ENCODE assay signal across 10 cellular contexts in genomic region chr7:26186364-26187311, GRCh38. TPM values are rescaled to one million over a fixed set of nuclear protein-coding genes. Genes with fewer than 3 reads are reported as not detected.
DNase-seq lines count a peak whose midpoint lies in the region; ATAC-seq and TF ChIP-seq lines count a peak whose summit lies in the region.
"Had no signal": no experiment of that assay in that cellular context is flagged by ENCODE, and none has a peak within 500 bp of the region (broad histone marks: within the 10 kb centered on the region; RNA-seq: fewer than 3 reads in every experiment).

No MANE protein-coding gene starts in this region.

- H3K9me3 ChIP-seq in HEK293 (ENCODE audit: control insufficient read depth, insufficient read depth, low read depth, low read length) (no peaks in the 10 kb centered on the region), testis (no peaks in the 10 kb centered on the region)

- 72 to 76% methylated on average over 5 of the region's 5 CpGs for WGBS in testis, 2 donors

- H3K4me3 Mint-ChIP-seq in Calu3 (ENCODE audit: low read depth, unreplicated experiment): no peak overlapping the region
- H3K4me3 Mint-ChIP-seq in activated CD4-positive, alpha-beta memory T cell treated with anti-CD3 and anti-CD28 coated beads for 36 hours: no peak overlapping the region
- no peak overlapping the region for H3K4me3 Mint-ChIP-seq in naive B cell

- TF ChIP-seq POLR2A in testis (IDR thresholded peaks at IDR 0.05): no peak

- H3K27ac ChIP-seq in HEK293 (ENCODE audit: extremely low read depth, low read depth, low read length) (no peak overlapping the region), testis (no peak overlapping the region)

- H3K36me3 ChIP-seq in HEK293 (ENCODE audit: control insufficient read depth in 2 of 2, insufficient read depth in 1 of 2, low read length in 2 of 2): peaks cover 28 to 39% of the 10 kb centered on the region in 2 experiments
- H3K36me3 ChIP-seq in testis (ENCODE audit: low read depth, missing control alignments): no peaks in the 10 kb centered on the region

- H3K4me3 ChIP-seq in HEK293 (ENCODE audit: low read depth, low read length): no peak overlapping the region
- H3K4me3 ChIP-seq in testis: no peak overlapping the region

- peak overlapping the region; percentile 41 for H3K27ac Mint-ChIP-seq in Calu3 (ENCODE audit: unreplicated experiment)
- H3K27ac Mint-ChIP-seq in activated CD4-positive, alpha-beta memory T cell treated with anti-CD3 and anti-CD28 coated beads for 36 hours: peak overlapping the region; percentile 81
- H3K27ac Mint-ChIP-seq in naive B cell: peak overlapping the region in 4 of 6 donors; percentile 47 to 91 (median 74)

- H3K27me3 ChIP-seq in testis: no peaks in the 10 kb centered on the region

- BruUV-seq in Calu3 (replicated peaks; lab: Mats Ljungman, UMichigan): no TSS peak

- H3K36me3 Mint-ChIP-seq in Calu3 (ENCODE audit: insufficient read depth, unreplicated experiment) (peaks cover 100% of the 10 kb centered on the region), naive B cell (peaks cover 8 to 27% of the 10 kb centered on the region in 2 donors)
- peaks cover 66% of the 10 kb centered on the region for H3K36me3 Mint-ChIP-seq in activated CD4-positive, alpha-beta memory T cell treated with anti-CD3 and anti-CD28 coated beads for 36 hours

- intact Hi-C loops in Calu3 (cut with micrococcal nuclease; ENCODE audit: unreplicated experiment): loop anchor here (5.0 kb wide), 1 partner anchor 356 kb away; no protein-coding TSS in a partner anchor
- intact Hi-C loops in activated CD4-positive, alpha-beta memory T cell treated with anti-CD3 and anti-CD28 coated beads for 36 hours (cut with micrococcal nuclease): no loop called here
- intact Hi-C loops in testis (cut with DNase I; ENCODE audit: low total_unique reads): no loop called here

- no peak for TF ChIP-seq CTCF in Calu3 (IDR thresholded peaks at IDR 0.05; ENCODE audit: unreplicated experiment)
- no peak for TF ChIP-seq CTCF in HEK293 (tag by site-specific recombination; IDR thresholded peaks at IDR 0.05)
- no peak for TF ChIP-seq CTCF in testis (IDR thresholded peaks at IDR 0.05)

- CTCF ChIA-PET in Calu3 (lab: Charles Lee): interaction anchor here (0.8 to 1.7 kb wide), 3 partner anchors 10 to 294 kb away, joined by 3 read pairs; no protein-coding TSS in a partner anchor
- CTCF ChIA-PET in HEK293 (lab: Yijun Ruan, JAX): interaction anchor here (0.6 to 0.8 kb wide), 2 partner anchors 96 to 294 kb away, joined by 3 to 4 read pairs; no protein-coding TSS in a partner anchor
- CTCF ChIA-PET in activated CD4-positive, alpha-beta memory T cell treated with anti-CD3 and anti-CD28 coated beads for 36 hours (lab: Charles Lee): interaction anchor here (0.9 to 3.5 kb wide), 5 partner anchors 16 to 183 kb away, joined by 3 to 22 read pairs (median 8); no protein-coding TSS in a partner anchor

- H3K4me1 Mint-ChIP-seq in Calu3 (ENCODE audit: low read depth, unreplicated experiment) (peaks cover 71% of the 10 kb centered on the region), naive B cell (peaks cover 43 to 58% (median 52%) of the 10 kb centered on the region in 3 donors)
- peaks cover 63% of the 10 kb centered on the region for H3K4me1 Mint-ChIP-seq in activated CD4-positive, alpha-beta memory T cell treated with anti-CD3 and anti-CD28 coated beads for 36 hours (ENCODE audit: low read depth)

- POLR2A ChIA-PET in HEK293 (lab: Yijun Ruan, JAX): interaction anchor here (0.7 to 3.7 kb wide), 5 partner anchors 12 to 95 kb away, joined by 3 to 56 read pairs (median 9); partner anchors contain the start of genes CBX3 and HNRNPA2B1
- POLR2A ChIA-PET in activated CD4-positive, alpha-beta memory T cell treated with anti-CD3 and anti-CD28 coated beads for 36 hours (lab: Charles Lee): interaction anchor here (1.0 to 4.0 kb wide), 8 partner anchors 11 to 107 kb away, joined by 3 to 142 read pairs (median 6); partner anchors contain the start of genes CBX3, HNRNPA2B1 and NFE2L3

- ATAC-seq in naive B cell (ENCODE audit: low read depth in 2 of 2): no peak

- H3K27me3 Mint-ChIP-seq in Calu3 (ENCODE audit: unreplicated experiment) (no peaks in the 10 kb centered on the region), naive B cell (no peaks in the 10 kb centered on the region)
- no peaks in the 10 kb centered on the region for H3K27me3 Mint-ChIP-seq in activated CD4-positive, alpha-beta memory T cell treated with anti-CD3 and anti-CD28 coated beads for 36 hours

- DNase-seq in Calu3 (no peak), naive B cell (no peak), glomerular visceral epithelial cell (ENCODE audit: extremely low spot score) (no peak), testis (no peak), NCI-H128 (lab: John Stamatoyannopoulos, UW; ENCODE audit: unreplicated experiment) (no peak)
- DNase-seq in activated CD4-positive, alpha-beta memory T cell treated with anti-CD3 and anti-CD28 coated beads for 36 hours: no peak
- DNase-seq: NCI-H1930, occipital lobe, T-helper 9 cell had no signal

- H3K9me3 Mint-ChIP-seq in Calu3 (ENCODE audit: low read depth, unreplicated experiment): no peaks in the 10 kb centered on the region
- H3K9me3 Mint-ChIP-seq in activated CD4-positive, alpha-beta memory T cell treated with anti-CD3 and anti-CD28 coated beads for 36 hours: no peaks in the 10 kb centered on the region
- H3K9me3 Mint-ChIP-seq in naive B cell: no peaks in the 10 kb centered on the region

- H3K4me1 ChIP-seq in HEK293 (ENCODE audit: control insufficient read depth, insufficient read depth, low read length): no peaks in the 10 kb centered on the region; the same call in 1 of the 2 replicates
- peaks cover 9% of the 10 kb centered on the region for H3K4me1 ChIP-seq in testis

TF ChIP-seq in HEK293, 187 proteins besides CTCF, POLR2A, EP300 and RAD21:
- TF ChIP-seq SCRT1 (tag by site-specific recombination; IDR thresholded peaks at IDR 0.05; ENCODE audit: borderline replicate concordance): peak; percentile 14; the same call in 1 of the 2 replicates
- TF ChIP-seq, protein P1, sequence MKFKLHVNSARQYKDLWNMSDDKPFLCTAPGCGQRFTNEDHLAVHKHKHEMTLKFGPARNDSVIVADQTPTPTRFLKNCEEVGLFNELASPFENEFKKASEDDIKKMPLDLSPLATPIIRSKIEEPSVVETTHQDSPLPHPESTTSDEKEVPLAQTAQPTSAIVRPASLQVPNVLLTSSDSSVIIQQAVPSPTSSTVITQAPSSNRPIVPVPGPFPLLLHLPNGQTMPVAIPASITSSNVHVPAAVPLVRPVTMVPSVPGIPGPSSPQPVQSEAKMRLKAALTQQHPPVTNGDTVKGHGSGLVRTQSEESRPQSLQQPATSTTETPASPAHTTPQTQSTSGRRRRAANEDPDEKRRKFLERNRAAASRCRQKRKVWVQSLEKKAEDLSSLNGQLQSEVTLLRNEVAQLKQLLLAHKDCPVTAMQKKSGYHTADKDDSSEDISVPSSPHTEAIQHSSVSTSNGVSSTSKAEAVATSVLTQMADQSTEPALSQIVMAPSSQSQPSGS (tag by site-specific recombination; IDR thresholded peaks at IDR 0.05; ENCODE audit: low read depth): 0 out of 2 replicates have a peak, but pooled peaks have one; percentile 6
- TF ChIP-seq ZNF629 (tag by site-specific recombination; IDR thresholded peaks at IDR 0.05): peak; percentile 36; the same call in 1 of the 2 replicates
- TF ChIP-seq ZNF202 (tag by site-specific recombination; IDR thresholded peaks at IDR 0.05; ENCODE audit: borderline replicate concordance): no peak
- TF ChIP-seq, protein P2, sequence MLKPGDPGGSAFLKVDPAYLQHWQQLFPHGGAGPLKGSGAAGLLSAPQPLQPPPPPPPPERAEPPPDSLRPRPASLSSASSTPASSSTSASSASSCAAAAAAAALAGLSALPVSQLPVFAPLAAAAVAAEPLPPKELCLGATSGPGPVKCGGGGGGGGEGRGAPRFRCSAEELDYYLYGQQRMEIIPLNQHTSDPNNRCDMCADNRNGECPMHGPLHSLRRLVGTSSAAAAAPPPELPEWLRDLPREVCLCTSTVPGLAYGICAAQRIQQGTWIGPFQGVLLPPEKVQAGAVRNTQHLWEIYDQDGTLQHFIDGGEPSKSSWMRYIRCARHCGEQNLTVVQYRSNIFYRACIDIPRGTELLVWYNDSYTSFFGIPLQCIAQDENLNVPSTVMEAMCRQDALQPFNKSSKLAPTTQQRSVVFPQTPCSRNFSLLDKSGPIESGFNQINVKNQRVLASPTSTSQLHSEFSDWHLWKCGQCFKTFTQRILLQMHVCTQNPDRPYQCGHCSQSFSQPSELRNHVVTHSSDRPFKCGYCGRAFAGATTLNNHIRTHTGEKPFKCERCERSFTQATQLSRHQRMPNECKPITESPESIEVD (tag by site-specific recombination; IDR thresholded peaks at IDR 0.05): peak; percentile 24
- 0 out of 2 replicates have a peak, but pooled peaks have one; percentile 29 for TF ChIP-seq IKZF3 (tag by site-specific recombination; IDR thresholded peaks at IDR 0.05)

RNA-seq across cellular contexts. Expression of gene HNRNPA2B1, which starts 13.9 kb away (rescaled TPM):
- 880 and 924 TPM in 2 replicates for total RNA-seq in Calu3 (2022)
- 100 to 1,000 TPM; 906 to 929 TPM for total RNA-seq in activated CD4-positive, alpha-beta memory T cell treated with anti-CD3 and anti-CD28 coated beads for 36 hours
- polyA plus RNA-seq in naive B cell (ENCODE audit: low read depth in 6 of 6): 100 to 1,000 TPM; 585 to 820 (median 621) TPM
- 100 to 1,000 TPM; 343 to 372 TPM for total RNA-seq in testis
- polyA plus RNA-seq in testis (ENCODE audit: insufficient read depth, low read depth, low replicate concordance): 659 TPM

RNA-seq across cellular contexts. Expression of gene CBX3, which starts 14.9 kb away (rescaled TPM):
- 390 and 417 TPM in 2 replicates for total RNA-seq in Calu3 (2022)
- 100 to 1,000 TPM; 278 to 281 TPM for total RNA-seq in activated CD4-positive, alpha-beta memory T cell treated with anti-CD3 and anti-CD28 coated beads for 36 hours
- 100 to 1,000 TPM in 2 of 6 donors, 10 to 100 TPM in 4; 83.0 to 153 (median 94.2) TPM for polyA plus RNA-seq in naive B cell (ENCODE audit: low read depth in 6 of 6)
- total RNA-seq in testis: 100 to 1,000 TPM in 1 of 2 donors, 10 to 100 TPM in 1; 95.7 to 116 TPM
- 137 TPM for polyA plus RNA-seq in testis (ENCODE audit: insufficient read depth, low read depth, low replicate concordance)

RNA-seq across cellular contexts. Expression of gene NFE2L3, which starts 34.6 kb away (rescaled TPM):
- total RNA-seq in Calu3 (2022) (74.3 and 108 TPM in 2 replicates), testis (1 to 10 TPM; 3.3 to 4.2 TPM)
- total RNA-seq in activated CD4-positive, alpha-beta memory T cell treated with anti-CD3 and anti-CD28 coated beads for 36 hours: 10 to 100 TPM; 27.3 to 30.3 TPM
- polyA plus RNA-seq in naive B cell (ENCODE audit: low read depth in 6 of 6) (1 to 10 TPM in 5 of 6 donors, under 1 TPM in 1; 0.93 to 4.1 (median 2.4) TPM), testis (ENCODE audit: insufficient read depth, low read depth, low replicate concordance) (4.2 TPM)

Comparison
In these comparisons a context has a peak if more than half of its experiments do, and no peak if none do; other contexts are left out.
1. RNA of gene NFE2L3, which starts 34.6 kb away (total RNA-seq): 74.3 to 108 TPM in Calu3 and 27.3 to 30.3 TPM in activated CD4-positive, alpha-beta memory T cell treated with anti-CD3 and anti-CD28 coated beads for 36 hours; 3.3 to 4.2 TPM in testis; every median in the first group is over 4 times any median in the second.
2. Peak in every context shown above with its lines, with median percentiles within 50 percentile points of each other: H3K27ac Mint-ChIP-seq.